In genomic region chr14:94264195-94264594, GRCh38 we compare ENCODE assay signal across 4 cellular contexts. TPM values are rescaled to one million over a fixed set of nuclear protein-coding genes. Genes with fewer than 3 reads are reported as not detected.
"Had no signal": no experiment of that assay in that cellular context is flagged by ENCODE, and none has a peak within 500 bp of the region (broad histone marks: within the 10 kb centered on the region; RNA-seq: fewer than 3 reads in every experiment).

No MANE protein-coding gene starts in this region.

RNA-seq across cellular contexts. Expression of gene SERPINA10, which starts 28.9 kb away (rescaled TPM):
- total RNA-seq: K562, Right ventricle myocardium superior, SJSA1 had no signal
- polyA plus RNA-seq: IgD-negative memory B cell, K562 had no signal

RNA-seq across cellular contexts. Expression of gene SERPINA6, which starts 58.9 kb away (rescaled TPM):
- total RNA-seq: K562, Right ventricle myocardium superior, SJSA1 had no signal
- polyA plus RNA-seq: IgD-negative memory B cell, K562 had no signal
